ENCODE assay signal across 16 cellular contexts in genomic region chr2:239106971-239107370, GRCh38.
"Had no signal": no experiment of that assay in that cellular context is flagged by ENCODE, and none has a peak within 500 bp of the region (broad histone marks: within the 10 kb centered on the region; RNA-seq: fewer than 3 reads in every experiment).

No MANE protein-coding gene starts in this region.

- H3K4me1 Mint-ChIP-seq: activated CD4-positive, alpha-beta memory T cell treated with anti-CD3 and anti-CD28 coated beads, Interleukin-2, amount 10 ng/mL, durations not matched to agents 7 days and 5 days; activated naive CD4-positive, alpha-beta T cell treated with anti-CD3 and anti-CD28 coated beads, Interleukin-2, amount 10 ng/mL, durations not matched to agents 7 days and 5 days; activated naive CD8-positive, alpha-beta T cell treated with anti-CD3 and anti-CD28 coated beads for 36 hours; activated T-helper 17 cell treated with anti-CD3 and anti-CD28 coated beads, Interleukin-2, amount 50 U/mL, for 72 hours had no signal

- ATAC-seq: activated T-helper 17 cell treated with anti-CD3 and anti-CD28 coated beads, Interleukin-2, amount 50 U/mL, for 72 hours had no signal

- H3K27ac Mint-ChIP-seq: activated CD4-positive, alpha-beta memory T cell treated with anti-CD3 and anti-CD28 coated beads, Interleukin-2, amount 10 ng/mL, durations not matched to agents 7 days and 5 days; activated naive CD4-positive, alpha-beta T cell treated with anti-CD3 and anti-CD28 coated beads, Interleukin-2, amount 10 ng/mL, durations not matched to agents 7 days and 5 days; activated naive CD8-positive, alpha-beta T cell treated with anti-CD3 and anti-CD28 coated beads for 36 hours; activated T-helper 17 cell treated with anti-CD3 and anti-CD28 coated beads, Interleukin-2, amount 50 U/mL, for 72 hours; T-helper 1 cell treated with Interleukin-12 subunit alpha and Interleukin-12 subunit beta and Interleukin-4 antibody, amounts not matched to agents 30 μg/mL and 1 μg/mL, for 36 hours had no signal

- H3K9me3 Mint-ChIP-seq: activated CD4-positive, alpha-beta memory T cell treated with anti-CD3 and anti-CD28 coated beads, Interleukin-2, amount 10 ng/mL, durations not matched to agents 7 days and 5 days; activated naive CD4-positive, alpha-beta T cell treated with anti-CD3 and anti-CD28 coated beads, Interleukin-2, amount 10 ng/mL, durations not matched to agents 7 days and 5 days; activated naive CD8-positive, alpha-beta T cell treated with anti-CD3 and anti-CD28 coated beads for 36 hours; activated T-helper 17 cell treated with anti-CD3 and anti-CD28 coated beads, Interleukin-2, amount 50 U/mL, for 72 hours; T-helper 1 cell treated with Interleukin-12 subunit alpha and Interleukin-12 subunit beta and Interleukin-4 antibody, amounts not matched to agents 30 μg/mL and 1 μg/mL, for 36 hours had no signal

- H3K27ac ChIP-seq: brain microvascular endothelial cell, cardiac muscle cell had no signal

- H3K36me3 Mint-ChIP-seq: activated naive CD8-positive, alpha-beta T cell treated with anti-CD3 and anti-CD28 coated beads for 36 hours had no signal

- H3K4me3 Mint-ChIP-seq: activated CD4-positive, alpha-beta memory T cell treated with anti-CD3 and anti-CD28 coated beads, Interleukin-2, amount 10 ng/mL, durations not matched to agents 7 days and 5 days; activated naive CD4-positive, alpha-beta T cell treated with anti-CD3 and anti-CD28 coated beads, Interleukin-2, amount 10 ng/mL, durations not matched to agents 7 days and 5 days; activated naive CD8-positive, alpha-beta T cell treated with anti-CD3 and anti-CD28 coated beads for 36 hours; activated T-helper 17 cell treated with anti-CD3 and anti-CD28 coated beads, Interleukin-2, amount 50 U/mL, for 72 hours; T-helper 1 cell treated with Interleukin-12 subunit alpha and Interleukin-12 subunit beta and Interleukin-4 antibody, amounts not matched to agents 30 μg/mL and 1 μg/mL, for 36 hours had no signal

- H3K27me3 Mint-ChIP-seq: activated CD4-positive, alpha-beta memory T cell treated with anti-CD3 and anti-CD28 coated beads, Interleukin-2, amount 10 ng/mL, durations not matched to agents 7 days and 5 days; activated naive CD4-positive, alpha-beta T cell treated with anti-CD3 and anti-CD28 coated beads, Interleukin-2, amount 10 ng/mL, durations not matched to agents 7 days and 5 days; activated naive CD8-positive, alpha-beta T cell treated with anti-CD3 and anti-CD28 coated beads for 36 hours; activated T-helper 17 cell treated with anti-CD3 and anti-CD28 coated beads, Interleukin-2, amount 50 U/mL, for 72 hours had no signal

- DNase-seq: activated CD4-positive, alpha-beta memory T cell treated with anti-CD3 and anti-CD28 coated beads, Interleukin-2, amount 10 ng/mL, durations not matched to agents 7 days and 5 days; activated CD4-positive, alpha-beta T cell treated with anti-CD3 and anti-CD28 coated beads, Interleukin-2, amount 50 U/mL, for 1 hour; activated CD4-positive, CD25-positive, alpha-beta regulatory T cell; activated gamma-delta T cell; activated naive CD4-positive, alpha-beta T cell treated with anti-CD3 and anti-CD28 coated beads, Interleukin-2, amount 10 ng/mL, durations not matched to agents 7 days and 5 days; activated naive CD8-positive, alpha-beta T cell treated with anti-CD3 and anti-CD28 coated beads for 36 hours; activated T-cell treated with anti-CD3 and anti-CD28 coated beads for 4 hours; NCI-H1092; NCI-H2171; NCI-H446 treated with DMSO at 0.1 percent for 48 hours; NCI-H526 treated with DMSO at 0.1 percent for 48 hours; T-helper 9 cell had no signal
